In the genomic region with DNA sequence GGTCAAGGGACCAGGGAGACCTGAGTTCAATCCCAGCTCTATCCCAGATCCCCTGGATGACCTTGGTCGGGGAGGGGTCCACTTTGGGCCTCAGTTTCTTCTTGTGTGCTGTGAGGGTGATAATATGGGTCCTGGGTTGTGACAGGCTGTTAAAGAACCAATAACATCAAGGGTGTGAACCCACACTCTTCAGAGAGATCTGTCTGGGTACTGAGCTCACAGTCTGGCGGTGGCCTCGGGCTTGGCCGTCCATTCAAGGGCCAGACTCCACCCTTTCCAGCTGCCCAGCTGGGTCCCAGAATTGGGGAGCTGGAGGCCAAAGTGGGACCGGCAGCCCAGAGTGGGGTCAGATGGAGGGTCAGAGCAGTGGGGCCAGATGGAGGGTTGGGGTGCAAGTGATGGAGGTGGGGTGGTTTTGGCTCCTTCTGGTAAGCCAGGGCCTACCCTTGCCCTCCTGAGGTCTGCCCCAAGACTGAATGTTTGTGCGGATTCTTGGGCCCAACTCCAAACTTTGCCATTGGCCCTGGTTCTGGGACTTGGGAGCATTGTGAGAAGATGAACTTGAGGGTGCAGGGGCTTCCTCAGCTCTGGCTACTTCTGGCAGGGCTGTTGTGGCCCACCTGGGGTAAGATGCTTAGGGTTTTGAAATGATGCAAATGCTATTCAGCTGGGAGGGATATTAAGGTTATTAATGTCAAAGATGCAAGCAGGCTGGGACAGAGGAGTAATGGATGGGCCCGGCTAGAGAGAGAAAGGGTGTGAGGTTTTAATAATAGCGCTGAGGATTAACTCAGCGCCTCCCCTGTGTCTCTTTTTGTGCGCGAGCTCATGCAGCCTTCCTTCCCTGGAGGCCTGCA, we compare ENCODE assay signal across 10 cellular contexts. TPM values are rescaled to one million over a fixed set of nuclear protein-coding genes. Genes with fewer than 3 reads are reported as not detected.
DNase-seq lines count a peak whose midpoint lies in the region; ATAC-seq and TF ChIP-seq lines count a peak whose summit lies in the region.
"Had no signal": no experiment of that assay in that cellular context is flagged by ENCODE, and none has a peak within 500 bp of the region (broad histone marks: within the 10 kb centered on the region; RNA-seq: fewer than 3 reads in every experiment).

No MANE protein-coding gene starts in this region.

- peaks cover 51% of the 10 kb centered on the region for H3K27me3 Mint-ChIP-seq in activated T-helper 1 cell treated with anti-CD3 and anti-CD28 coated beads, Interleukin-12 subunit alpha, Interleukin-12 subunit beta, Interleukin-2, Interleukin-4 antibody, amounts not matched to agents 30 ng/mL and 10 ng/mL and 1 ng/mL, durations not matched to agents 14 hours and 24 hours and 36 hours (ENCODE audit: insufficient read depth)

- no peaks in the 10 kb centered on the region for H3K9me3 ChIP-seq in ES-I3 (ENCODE audit: control insufficient read depth, insufficient read depth, low read length)
- no peaks in the 10 kb centered on the region for H3K9me3 ChIP-seq in right atrium auricular region
- H3K9me3 ChIP-seq: adrenal gland had no signal

- H3K9ac ChIP-seq in ES-I3 (ENCODE audit: low read depth, low read length): peak overlapping the region; percentile 66; the same call in 1 of the 2 replicates

- no peaks in the 10 kb centered on the region for H3K36me3 Mint-ChIP-seq in activated T-helper 1 cell treated with anti-CD3 and anti-CD28 coated beads, Interleukin-12 subunit alpha, Interleukin-12 subunit beta, Interleukin-2, Interleukin-4 antibody, amounts not matched to agents 30 ng/mL and 10 ng/mL and 1 ng/mL, durations not matched to agents 14 hours and 24 hours and 36 hours (ENCODE audit: low read depth)

- DNase-seq in activated T-helper 1 cell treated with anti-CD3 and anti-CD28 coated beads, Interleukin-12 subunit alpha, Interleukin-12 subunit beta, Interleukin-2, Interleukin-4 antibody, amounts not matched to agents 30 ng/mL and 10 ng/mL and 1 ng/mL, durations not matched to agents 14 hours and 24 hours and 36 hours (ENCODE audit: low spot score): no peak
- DNase-seq in right atrium auricular region (ENCODE audit: low spot score): peak; percentile 77
- DNase-seq in sciatic nerve (ENCODE audit: low spot score): peak; percentile 48
- no peak for DNase-seq in NCI-H2227 treated with DMSO at 0.1 percent for 48 hours (lab: John Stamatoyannopoulos, UW)
- DNase-seq in H7: no peak
- no peak for DNase-seq in activated gamma-delta T cell treated with Interleukin-2 at 50 U/mL for 16 hours
- no peak for DNase-seq in stimulated activated CD4-positive, alpha-beta T cell treated with anti-CD3 and anti-CD28 coated beads, Interleukin-2, amount 100 ng/mL, for 24 hours

- H3K4me3 ChIP-seq in right atrium auricular region: peak overlapping the region; percentile 58 to 74
- H3K4me3 ChIP-seq in H7 (ENCODE audit: insufficient read depth, low read depth, low read length): no peak overlapping the region

- peak overlapping the region; percentile 21 for H3K4me3 Mint-ChIP-seq in activated T-helper 1 cell treated with anti-CD3 and anti-CD28 coated beads, Interleukin-12 subunit alpha, Interleukin-12 subunit beta, Interleukin-2, Interleukin-4 antibody, amounts not matched to agents 30 ng/mL and 10 ng/mL and 1 ng/mL, durations not matched to agents 14 hours and 24 hours and 36 hours

- H3K9me3 Mint-ChIP-seq in activated T-helper 1 cell treated with anti-CD3 and anti-CD28 coated beads, Interleukin-12 subunit alpha, Interleukin-12 subunit beta, Interleukin-2, Interleukin-4 antibody, amounts not matched to agents 30 ng/mL and 10 ng/mL and 1 ng/mL, durations not matched to agents 14 hours and 24 hours and 36 hours: no peaks in the 10 kb centered on the region

- H3K4me1 Mint-ChIP-seq in activated T-helper 1 cell treated with anti-CD3 and anti-CD28 coated beads, Interleukin-12 subunit alpha, Interleukin-12 subunit beta, Interleukin-2, Interleukin-4 antibody, amounts not matched to agents 30 ng/mL and 10 ng/mL and 1 ng/mL, durations not matched to agents 14 hours and 24 hours and 36 hours (ENCODE audit: low read depth): peaks cover 7% of the 10 kb centered on the region

- no peak for TF ChIP-seq CTCF in right atrium auricular region (IDR thresholded peaks at IDR 0.05)

- ATAC-seq in sciatic nerve: peak; percentile 29

- H3K27me3 ChIP-seq in right atrium auricular region (no peaks in the 10 kb centered on the region), H7 (ENCODE audit: control insufficient read depth, insufficient read depth, low read length) (peaks cover 26% of the 10 kb centered on the region)

- H3K36me3 ChIP-seq in ES-I3 (ENCODE audit: insufficient read depth, low read length) (no peaks in the 10 kb centered on the region; the same call in 1 of the 2 replicates), right atrium auricular region (no peaks in the 10 kb centered on the region), H7 (replicated peaks; ENCODE audit: control insufficient read depth, insufficient read depth, low read length) (no peaks in the 10 kb centered on the region)
- H3K36me3 ChIP-seq: adrenal gland had no signal

- no peak overlapping the region for H3K27ac Mint-ChIP-seq in activated T-helper 1 cell treated with anti-CD3 and anti-CD28 coated beads, Interleukin-12 subunit alpha, Interleukin-12 subunit beta, Interleukin-2, Interleukin-4 antibody, amounts not matched to agents 30 ng/mL and 10 ng/mL and 1 ng/mL, durations not matched to agents 14 hours and 24 hours and 36 hours

- H3K4me1 ChIP-seq in ES-I3 (ENCODE audit: insufficient read depth, low read length): peaks cover 20% of the 10 kb centered on the region
- peaks cover 0 to 41% of the 10 kb centered on the region in 2 donors for H3K4me1 ChIP-seq in right atrium auricular region

- intact Hi-C loops in activated T-helper 1 cell treated with anti-CD3 and anti-CD28 coated beads, Interleukin-12 subunit alpha, Interleukin-12 subunit beta, Interleukin-2, Interleukin-4 antibody, amounts not matched to agents 30 ng/mL and 10 ng/mL and 1 ng/mL, durations not matched to agents 14 hours and 24 hours and 36 hours (cut with micrococcal nuclease): no loop called here
- intact Hi-C loops in sciatic nerve (cut with DNase I): no loop called here

- peak overlapping the region; percentile 78 to 88 for H3K27ac ChIP-seq in right atrium auricular region

RNA-seq across cellular contexts. Expression of a gene that starts 1.5 kb away (rescaled TPM):
- total RNA-seq in activated T-helper 1 cell treated with anti-CD3 and anti-CD28 coated beads, Interleukin-12 subunit alpha, Interleukin-12 subunit beta, Interleukin-2, Interleukin-4 antibody, amounts not matched to agents 30 ng/mL and 10 ng/mL and 1 ng/mL, durations not matched to agents 14 hours and 24 hours and 36 hours: 0.10 TPM in 1 of 2 replicates, not detected in the other
- total RNA-seq in right atrium auricular region (1 to 10 TPM; 6.0 to 9.7 TPM), sciatic nerve (10.2 TPM)
- 3.8 and 5.4 TPM in 2 replicates for total RNA-seq in H7 (2014; rRNA removed; shearing (Covaris generic))
- total RNA-seq: T-helper 1 cell treated with Interleukin-12 subunit alpha and Interleukin-12 subunit beta and Interleukin-4 antibody, amounts not matched to agents 30 ng/mL and 1 ng/mL, for 36 hours had no signal

Comparison
In these comparisons a context has a peak if more than half of its experiments do, and no peak if none do; other contexts are left out.
1. DNase-seq: peak in right atrium auricular region (single experiment) and sciatic nerve (single experiment); none in activated T-helper 1 cell treated with anti-CD3 and anti-CD28 coated beads, Interleukin-12 subunit alpha, Interleukin-12 subunit beta, Interleukin-2, Interleukin-4 antibody, amounts not matched to agents 30 ng/mL and 10 ng/mL and 1 ng/mL, durations not matched to agents 14 hours and 24 hours and 36 hours (single experiment), NCI-H2227 treated with DMSO at 0.1 percent for 48 hours (single experiment), H7 (single experiment), activated gamma-delta T cell treated with Interleukin-2 at 50 U/mL for 16 hours (single experiment) and stimulated activated CD4-positive, alpha-beta T cell treated with anti-CD3 and anti-CD28 coated beads, Interleukin-2, amount 100 ng/mL, for 24 hours (0 of 2).